ENCODE assay signal across 17 cellular contexts in the genomic region with DNA sequence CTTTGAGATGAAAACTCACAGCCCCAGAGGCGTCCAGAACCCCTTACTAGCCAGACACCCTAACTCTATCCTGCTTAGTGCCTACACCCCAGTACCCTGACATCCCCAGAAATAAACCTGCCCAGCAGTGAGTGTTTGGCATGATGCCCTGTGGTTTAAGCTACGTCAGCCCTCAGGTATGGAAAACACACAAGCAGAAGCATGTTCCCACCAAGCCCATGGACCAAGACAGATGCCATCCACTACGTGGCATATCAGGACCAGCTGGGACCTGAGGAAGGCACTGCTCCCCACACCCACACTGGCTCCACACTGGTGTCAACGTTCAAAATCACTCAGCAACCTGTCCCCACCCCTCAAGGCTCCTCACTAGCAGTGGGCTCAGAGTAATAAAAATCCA.
DNase-seq lines count a peak whose midpoint lies in the region; ATAC-seq and TF ChIP-seq lines count a peak whose summit lies in the region.
"Had no signal": no experiment of that assay in that cellular context is flagged by ENCODE, and none has a peak within 500 bp of the region (broad histone marks: within the 10 kb centered on the region; RNA-seq: fewer than 3 reads in every experiment).

No MANE protein-coding gene starts in this region.

- no peak overlapping the region for H3K4me3 ChIP-seq in choroid plexus epithelial cell (ENCODE audit: low read depth, low read length)
- no peak overlapping the region for H3K4me3 ChIP-seq in sigmoid colon
- H3K4me3 ChIP-seq: Peyer's patch, upper lobe of left lung had no signal

- TF ChIP-seq EP300 in sigmoid colon (IDR thresholded peaks at IDR 0.05): no peak

- intact Hi-C loops in sigmoid colon (cut with DNase I): no loop called here

- DNase-seq in EH (ENCODE audit: low read depth) (peak; percentile 37), M059J (ENCODE audit: low read depth) (peak; percentile 89), choroid plexus epithelial cell (ENCODE audit: low read depth) (peak; percentile 20), sigmoid colon (no peak), COLO668 (lab: John Stamatoyannopoulos, UW; ENCODE audit: unreplicated experiment) (no peak), DMS79 (lab: John Stamatoyannopoulos, UW) (no peak), GF-D8 (lab: John Stamatoyannopoulos, UW) (no peak)
- DNase-seq: amygdala; hippocampal formation; NCI-H187 treated with DMSO at 0.1 percent for 48 hours; NCI-H748 treated with DMSO at 0.1 percent for 48 hours; Peyer's patch; stimulated activated naive B cell treated with anti-CD40 and anti-IgM and Interleukin-4, amounts not matched to agents 10 μg/mL and 1 μg/mL and 100 μg/mL, for 72 hours; upper lobe of left lung had no signal

- TF ChIP-seq CTCF in choroid plexus epithelial cell (conservative IDR thresholded peaks at IDR 0.05; ENCODE audit: low read depth, low read length) (no peak), sigmoid colon (IDR thresholded peaks at IDR 0.05) (no peak)

- peaks cover 0 to 4% (median 2%) of the 10 kb centered on the region in 4 donors for H3K36me3 ChIP-seq in sigmoid colon
- H3K36me3 ChIP-seq: Peyer's patch had no signal

- 82 to 88% methylated on average over 4 of the region's 4 CpGs for WGBS in sigmoid colon, 2 donors

- H3K9me3 ChIP-seq in sigmoid colon: no peaks in the 10 kb centered on the region
- H3K9me3 ChIP-seq: Peyer's patch, upper lobe of left lung had no signal

- peaks cover 0 to 24% (median 19%) of the 10 kb centered on the region in 4 donors for H3K4me1 ChIP-seq in sigmoid colon

- ATAC-seq in HG02884 (IDR thresholded peaks at IDR 0.05; ENCODE audit: unreplicated experiment): no peak
- ATAC-seq: activated T-helper 17 cell treated with anti-CD3 and anti-CD28 coated beads, Interleukin-2, amount 50 U/mL, for 72 hours; left lobe of liver; stimulated activated naive B cell treated with anti-CD40 and anti-IgM and Interleukin-4, amounts not matched to agents 10 μg/mL and 1 μg/mL and 100 μg/mL, for 72 hours had no signal

- TF ChIP-seq POLR2A in sigmoid colon (IDR thresholded peaks at IDR 0.05): no peak

- H3K27ac ChIP-seq in sigmoid colon: peak overlapping the region in 3 of 4 donors; percentile 11 to 94 (median 52)
- H3K27ac ChIP-seq: Peyer's patch, upper lobe of left lung had no signal

- no peaks in the 10 kb centered on the region for H3K27me3 ChIP-seq in sigmoid colon
- H3K27me3 ChIP-seq: Peyer's patch, upper lobe of left lung had no signal

Comparison
In these comparisons a context has a peak if more than half of its experiments do, and no peak if none do; other contexts are left out.
1. DNase-seq: peak in EH (single experiment), M059J (single experiment) and choroid plexus epithelial cell (single experiment); none in sigmoid colon (single experiment), COLO668 (single experiment), DMS79 (single experiment) and GF-D8 (single experiment).